In the genomic region with DNA sequence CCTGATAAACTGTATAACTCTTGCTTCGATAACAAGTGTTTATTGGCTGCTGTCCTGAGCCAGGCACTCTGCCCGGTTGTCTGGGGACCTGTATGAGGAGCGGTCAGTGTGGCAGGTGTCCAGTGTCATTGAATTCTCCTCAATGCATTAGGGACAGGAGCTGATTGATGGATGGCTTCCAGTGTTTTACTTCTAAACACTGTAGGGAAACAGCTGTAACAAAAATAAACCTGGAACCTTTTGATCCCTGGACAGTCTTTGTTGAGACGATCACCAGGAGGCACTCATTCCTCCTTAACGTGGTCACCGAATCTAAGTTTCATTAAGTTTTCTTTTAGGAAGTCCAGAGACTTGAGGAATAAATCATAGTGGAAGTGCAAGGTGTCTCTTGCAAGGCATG, we compare ENCODE assay signal across 1 cellular context.
TF ChIP-seq lines count a peak whose summit lies in the region.

No MANE protein-coding gene starts in this region.

TF ChIP-seq in IMR-90, 13 proteins besides CTCF, POLR2A, EP300 and RAD21:
- TF ChIP-seq BHLHE40 (IDR thresholded peaks at IDR 0.05; ENCODE audit: low read depth, low read length) (no peak), CEBPB (IDR thresholded peaks at IDR 0.05; ENCODE audit: low read depth, low read length) (no peak), FOS (IDR thresholded peaks at IDR 0.05; ENCODE audit: low read depth, low read length) (no peak), MAZ (IDR thresholded peaks at IDR 0.05; ENCODE audit: borderline replicate concordance, low read depth, low read length) (no peak), NFE2L2 (IDR thresholded peaks at IDR 0.05; ENCODE audit: low read depth, low read length) (no peak), MAFK (IDR thresholded peaks at IDR 0.05; ENCODE audit: low read depth, low read length) (no peak), MXI1 (IDR thresholded peaks at IDR 0.05; ENCODE audit: borderline replicate concordance, low read depth, low read length) (no peak), SMC3 (IDR thresholded peaks at IDR 0.05; ENCODE audit: low read depth, low read length) (no peak), RFX5 (IDR thresholded peaks at IDR 0.05; ENCODE audit: low read depth, low read length) (no peak), RCOR1 (IDR thresholded peaks at IDR 0.05; ENCODE audit: insufficient replicate concordance, low read length) (no peak), CHD1 (IDR thresholded peaks at IDR 0.05; ENCODE audit: low read depth, low read length) (no peak)
